In the genomic region with DNA sequence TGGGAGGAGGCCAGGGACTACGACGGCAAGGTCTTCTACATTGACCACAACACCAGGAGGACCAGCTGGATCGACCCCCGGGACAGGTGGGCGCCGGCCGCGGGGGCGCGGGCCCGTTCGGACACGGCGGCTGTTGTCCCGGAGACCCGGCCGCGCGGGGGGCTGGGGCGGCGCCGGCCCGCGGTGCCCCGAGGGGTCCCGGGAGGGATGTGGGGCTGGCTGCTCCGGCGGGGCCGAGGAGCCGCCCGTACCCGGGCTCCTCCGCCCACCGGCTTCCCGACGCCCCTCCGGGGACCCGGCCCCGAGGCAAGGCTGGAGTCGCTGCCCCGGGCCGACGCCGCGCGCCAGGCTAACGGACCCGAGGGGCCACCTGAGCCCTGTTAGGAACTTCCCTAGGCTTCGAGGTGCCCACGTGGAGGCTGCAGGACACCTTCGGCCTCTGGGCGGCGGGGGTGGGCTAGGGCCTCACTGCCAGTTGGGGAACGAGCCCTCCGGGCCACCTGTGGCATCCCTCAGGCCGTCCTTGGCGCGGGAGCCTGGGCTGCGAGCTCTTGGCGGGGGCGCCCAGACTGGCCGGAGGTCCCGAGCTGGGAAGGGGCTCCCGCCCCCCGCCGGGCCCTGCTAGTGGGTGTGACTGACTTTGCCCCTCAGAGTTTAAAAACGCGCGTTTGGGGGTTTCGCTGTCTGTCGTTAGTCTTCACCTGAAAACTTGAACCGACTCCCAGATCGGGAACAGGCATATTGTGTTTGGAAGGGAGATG, we compare ENCODE assay signal across 8 cellular contexts. TPM values are rescaled to one million over a fixed set of nuclear protein-coding genes. Genes with fewer than 3 reads are reported as not detected.
DNase-seq lines count a peak whose midpoint lies in the region; ATAC-seq and TF ChIP-seq lines count a peak whose summit lies in the region.

No MANE protein-coding gene starts in this region.

- no peak for ATAC-seq in HG03039 (IDR thresholded peaks at IDR 0.05; ENCODE audit: unreplicated experiment)

- DNase-seq in NCI-H748 (lab: John Stamatoyannopoulos, UW; ENCODE audit: unreplicated experiment) (peak; percentile 37), NCI-H748 treated with DMSO at 0.1 percent for 48 hours (lab: John Stamatoyannopoulos, UW) (no peak), NB4 (ENCODE audit: low read depth) (peak; percentile 60), astrocyte of the hippocampus (ENCODE audit: low read depth, low spot score) (peak; percentile 73), superior temporal gyrus (ENCODE audit: extremely low spot score) (no peak)

- H3K27me3 ChIP-seq in skeletal muscle satellite cell (ENCODE audit: control insufficient read depth, insufficient read depth, low read length): no peaks in the 10 kb centered on the region

- H3K4me1 ChIP-seq in skeletal muscle satellite cell (ENCODE audit: control insufficient read depth, insufficient read depth, low read length): peaks cover 37% of the 10 kb centered on the region

- H3K4me3 ChIP-seq in NB4 (ENCODE audit: low read depth, low read length) (peak overlapping the region; percentile 68), iPS-18c (ENCODE audit: insufficient read depth, low read depth, low read length) (peak overlapping the region; percentile 89), skeletal muscle satellite cell (ENCODE audit: low read length) (peak overlapping the region; percentile 94)

- TF ChIP-seq CTCF in NB4 (IDR thresholded peaks at IDR 0.05; ENCODE audit: low read depth, low read length): no peak

- no peak for TF ChIP-seq POLR2A in NB4 (IDR thresholded peaks at IDR 0.05; ENCODE audit: extremely low read depth, insufficient read length)

- peak overlapping the region; percentile 99 for H3K4me2 ChIP-seq in skeletal muscle satellite cell (ENCODE audit: low read length)

- no peaks in the 10 kb centered on the region for H3K36me3 ChIP-seq in skeletal muscle satellite cell (ENCODE audit: insufficient read depth, low read length)

- H3K9ac ChIP-seq in skeletal muscle satellite cell (ENCODE audit: low read depth, low read length): peak overlapping the region; percentile 92

- H3K9me3 ChIP-seq in iPS-18c (ENCODE audit: control insufficient read depth, insufficient read depth, low read length) (no peaks in the 10 kb centered on the region), skeletal muscle satellite cell (replicated peaks; ENCODE audit: low read length) (no peaks in the 10 kb centered on the region)

RNA-seq across cellular contexts. Expression of a gene that starts 0.7 kb away (rescaled TPM):
- total RNA-seq in skeletal muscle satellite cell (2012; rRNA removed): 15.3 and 21.0 TPM in 2 replicates

Comparison
In these comparisons a context has a peak if more than half of its experiments do, and no peak if none do; other contexts are left out.
1. DNase-seq: peak in NCI-H748 (single experiment), NB4 (single experiment) and astrocyte of the hippocampus (single experiment); none in NCI-H748 treated with DMSO at 0.1 percent for 48 hours (single experiment) and superior temporal gyrus (single experiment).
2. Peak in every context shown above with its lines, with median percentiles within 50 percentile points of each other: H3K4me3 ChIP-seq.